ENCODE assay signal across 1 cellular context in the genomic region with DNA sequence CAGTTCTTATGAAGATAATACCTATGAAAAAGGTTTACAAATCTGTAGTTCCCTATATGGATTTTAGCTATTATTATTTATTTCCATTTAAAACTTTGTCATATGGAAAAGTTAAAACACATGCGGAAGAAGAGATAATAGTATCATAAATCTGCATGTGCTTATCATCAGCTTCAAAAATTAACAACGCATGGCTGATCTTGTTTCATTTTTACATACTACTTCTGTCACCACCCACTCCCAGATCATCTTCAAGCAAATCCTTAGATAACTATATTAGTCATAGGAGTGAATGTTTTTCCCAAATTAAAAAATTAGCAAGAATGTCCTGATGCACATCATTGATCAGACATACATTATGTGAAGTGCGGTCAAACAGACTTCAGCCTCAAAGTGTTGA.
TF ChIP-seq lines count a peak whose summit lies in the region.

No MANE protein-coding gene starts in this region.

TF ChIP-seq in GM12878, 131 proteins besides CTCF, POLR2A, EP300 and RAD21 (continued from another document):
- TF ChIP-seq, protein P1, sequence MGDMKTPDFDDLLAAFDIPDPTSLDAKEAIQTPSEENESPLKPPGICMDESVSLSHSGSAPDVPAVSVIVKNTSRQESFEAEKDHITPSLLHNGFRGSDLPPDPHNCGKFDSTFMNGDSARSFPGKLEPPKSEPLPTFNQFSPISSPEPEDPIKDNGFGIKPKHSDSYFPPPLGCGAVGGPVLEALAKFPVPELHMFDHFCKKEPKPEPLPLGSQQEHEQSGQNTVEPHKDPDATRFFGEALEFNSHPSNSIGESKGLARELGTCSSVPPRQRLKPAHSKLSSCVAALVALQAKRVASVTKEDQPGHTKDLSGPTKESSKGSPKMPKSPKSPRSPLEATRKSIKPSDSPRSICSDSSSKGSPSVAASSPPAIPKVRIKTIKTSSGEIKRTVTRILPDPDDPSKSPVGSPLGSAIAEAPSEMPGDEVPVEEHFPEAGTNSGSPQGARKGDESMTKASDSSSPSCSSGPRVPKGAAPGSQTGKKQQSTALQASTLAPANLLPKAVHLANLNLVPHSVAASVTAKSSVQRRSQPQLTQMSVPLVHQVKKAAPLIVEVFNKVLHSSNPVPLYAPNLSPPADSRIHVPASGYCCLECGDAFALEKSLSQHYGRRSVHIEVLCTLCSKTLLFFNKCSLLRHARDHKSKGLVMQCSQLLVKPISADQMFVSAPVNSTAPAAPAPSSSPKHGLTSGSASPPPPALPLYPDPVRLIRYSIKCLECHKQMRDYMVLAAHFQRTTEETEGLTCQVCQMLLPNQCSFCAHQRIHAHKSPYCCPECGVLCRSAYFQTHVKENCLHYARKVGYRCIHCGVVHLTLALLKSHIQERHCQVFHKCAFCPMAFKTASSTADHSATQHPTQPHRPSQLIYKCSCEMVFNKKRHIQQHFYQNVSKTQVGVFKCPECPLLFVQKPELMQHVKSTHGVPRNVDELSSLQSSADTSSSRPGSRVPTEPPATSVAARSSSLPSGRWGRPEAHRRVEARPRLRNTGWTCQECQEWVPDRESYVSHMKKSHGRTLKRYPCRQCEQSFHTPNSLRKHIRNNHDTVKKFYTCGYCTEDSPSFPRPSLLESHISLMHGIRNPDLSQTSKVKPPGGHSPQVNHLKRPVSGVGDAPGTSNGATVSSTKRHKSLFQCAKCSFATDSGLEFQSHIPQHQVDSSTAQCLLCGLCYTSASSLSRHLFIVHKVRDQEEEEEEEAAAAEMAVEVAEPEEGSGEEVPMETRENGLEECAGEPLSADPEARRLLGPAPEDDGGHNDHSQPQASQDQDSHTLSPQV (IDR thresholded peaks at IDR 0.05), result no peak
- TF ChIP-seq JUNB (IDR thresholded peaks at IDR 0.05), result 0 out of 2 replicates have a peak, but pooled peaks have one; percentile 30
